19 cellular contexts compared by ENCODE assay signal in the genomic region with DNA sequence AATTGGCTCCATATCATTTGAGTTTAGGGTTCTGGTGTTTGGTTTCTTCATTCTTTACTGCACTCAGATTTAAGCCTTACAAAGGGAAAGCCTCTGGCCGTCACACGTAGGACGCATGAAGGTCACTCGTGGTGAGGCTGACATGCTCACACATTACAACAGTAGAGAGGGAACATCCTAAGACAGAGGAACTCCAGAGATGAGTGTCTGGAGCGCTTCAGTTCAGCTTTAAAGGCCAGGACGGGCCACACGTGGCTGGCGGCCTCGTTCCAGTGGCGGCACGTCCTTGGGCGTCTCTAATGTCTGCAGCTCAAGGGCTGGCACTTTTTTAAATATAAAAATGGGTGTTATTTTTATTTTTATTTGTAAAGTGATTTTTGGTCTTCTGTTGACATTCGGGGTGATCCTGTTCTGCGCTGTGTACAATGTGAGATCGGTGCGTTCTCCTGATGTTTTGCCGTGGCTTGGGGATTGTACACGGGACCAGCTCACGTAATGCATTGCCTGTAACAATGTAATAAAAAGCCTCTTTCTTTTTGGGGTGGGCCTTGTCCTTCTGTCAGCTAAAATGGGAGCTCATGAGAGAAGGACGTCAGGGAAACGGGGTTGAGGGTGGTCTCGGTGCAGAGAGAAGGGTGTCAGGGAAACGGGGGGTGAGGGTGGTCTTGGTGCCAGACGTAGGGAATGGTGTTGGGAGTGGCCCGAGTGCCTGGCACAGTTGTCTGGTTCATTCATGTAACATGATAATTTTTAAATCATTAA. TPM values are rescaled to one million over a fixed set of nuclear protein-coding genes. Genes with fewer than 3 reads are reported as not detected.
"Had no signal": no experiment of that assay in that cellular context is flagged by ENCODE, and none has a peak within 500 bp of the region (broad histone marks: within the 10 kb centered on the region; RNA-seq: fewer than 3 reads in every experiment).

No MANE protein-coding gene starts in this region.

- H3K4me3 Mint-ChIP-seq: activated CD4-positive, alpha-beta T cell treated with anti-CD3 and anti-CD28 coated beads, Interleukin-2, amount 10 ng/mL, durations not matched to agents 7 days and 5 days; activated naive CD8-positive, alpha-beta T cell treated with anti-CD3 and anti-CD28 coated beads, Interleukin-2, amount 10 ng/mL, durations not matched to agents 7 days and 5 days; naive thymus-derived CD8-positive, alpha-beta T cell; stimulated activated naive CD8-positive, alpha-beta T cell treated with anti-CD3 and anti-CD28 coated beads, Interleukin-15, Interleukin-2, amounts not matched to agents 100 ng/mL and 50 ng/mL, for 24 hours; T-helper 2 cell treated with Interferon-gamma antibody and Interleukin-4, amounts not matched to agents 5 μg/mL and 100 μg/mL, for 36 hours had no signal

- H3K9me3 Mint-ChIP-seq: activated CD4-positive, alpha-beta T cell treated with anti-CD3 and anti-CD28 coated beads, Interleukin-2, amount 10 ng/mL, durations not matched to agents 7 days and 5 days; activated naive CD8-positive, alpha-beta T cell treated with anti-CD3 and anti-CD28 coated beads, Interleukin-2, amount 10 ng/mL, durations not matched to agents 7 days and 5 days; naive thymus-derived CD8-positive, alpha-beta T cell; stimulated activated naive CD8-positive, alpha-beta T cell treated with anti-CD3 and anti-CD28 coated beads, Interleukin-15, Interleukin-2, amounts not matched to agents 100 ng/mL and 50 ng/mL, for 24 hours; T-helper 2 cell treated with Interferon-gamma antibody and Interleukin-4, amounts not matched to agents 5 μg/mL and 100 μg/mL, for 36 hours had no signal

- FAIRE-seq: bronchial epithelial cell, endometrium, keratinocyte, small intestine had no signal

- ATAC-seq: naive thymus-derived CD8-positive, alpha-beta T cell had no signal

- H3K27me3 Mint-ChIP-seq: activated CD4-positive, alpha-beta T cell treated with anti-CD3 and anti-CD28 coated beads, Interleukin-2, amount 10 ng/mL, durations not matched to agents 7 days and 5 days; naive thymus-derived CD8-positive, alpha-beta T cell; stimulated activated naive CD8-positive, alpha-beta T cell treated with anti-CD3 and anti-CD28 coated beads, Interleukin-15, Interleukin-2, amounts not matched to agents 100 ng/mL and 50 ng/mL, for 24 hours had no signal

- H3K4me1 ChIP-seq: left lung, upper lobe of left lung had no signal

- DNase-seq: activated CD4-positive, alpha-beta T cell treated with anti-CD3 and anti-CD28 coated beads, Interleukin-2, amount 10 ng/mL, durations not matched to agents 7 days and 5 days; activated CD8-positive, alpha-beta memory T cell treated with anti-CD3 and anti-CD28 coated beads for 24 hours; activated gamma-delta T cell treated with Interleukin-2 at 50 U/mL for 16 hours; activated naive CD8-positive, alpha-beta T cell treated with anti-CD3 and anti-CD28 coated beads, Interleukin-2, amount 10 ng/mL, durations not matched to agents 7 days and 5 days; hippocampal formation; mesenchymal stem cell; naive thymus-derived CD8-positive, alpha-beta T cell; small intestine; stimulated activated CD4-positive, alpha-beta T cell treated with anti-CD3 and anti-CD28 coated beads, Interleukin-4, amount 100 ng/mL, for 4 hours; stimulated activated CD8-positive, alpha-beta memory T cell treated with anti-CD3 and anti-CD28 coated beads, Interleukin-4, amount 100 ng/mL, for 48 hours; SW 1271; upper lobe of left lung had no signal

- H3K4me1 Mint-ChIP-seq: activated CD4-positive, alpha-beta T cell treated with anti-CD3 and anti-CD28 coated beads, Interleukin-2, amount 10 ng/mL, durations not matched to agents 7 days and 5 days; activated naive CD8-positive, alpha-beta T cell treated with anti-CD3 and anti-CD28 coated beads, Interleukin-2, amount 10 ng/mL, durations not matched to agents 7 days and 5 days had no signal

- H3K27ac Mint-ChIP-seq: activated CD4-positive, alpha-beta T cell treated with anti-CD3 and anti-CD28 coated beads, Interleukin-2, amount 10 ng/mL, durations not matched to agents 7 days and 5 days; activated naive CD8-positive, alpha-beta T cell treated with anti-CD3 and anti-CD28 coated beads, Interleukin-2, amount 10 ng/mL, durations not matched to agents 7 days and 5 days; stimulated activated naive CD8-positive, alpha-beta T cell treated with anti-CD3 and anti-CD28 coated beads, Interleukin-15, Interleukin-2, amounts not matched to agents 100 ng/mL and 50 ng/mL, for 24 hours; T-helper 2 cell treated with Interferon-gamma antibody and Interleukin-4, amounts not matched to agents 5 μg/mL and 100 μg/mL, for 36 hours had no signal

- H3K27me3 ChIP-seq: esophagus muscularis mucosa, left lung, upper lobe of left lung had no signal

- H3K4me3 ChIP-seq: esophagus muscularis mucosa, left lung, upper lobe of left lung had no signal

- H3K27ac ChIP-seq: esophagus muscularis mucosa, left lung, upper lobe of left lung had no signal

- H3K9me3 ChIP-seq: esophagus muscularis mucosa, left lung, upper lobe of left lung had no signal

RNA-seq across cellular contexts. Expression of gene GRTP1, which starts 40.9 kb away (rescaled TPM):
- total RNA-seq: activated naive CD8-positive, alpha-beta T cell treated with anti-CD3 and anti-CD28 coated beads, Interleukin-2, amount 10 ng/mL, durations not matched to agents 7 days and 5 days; naive thymus-derived CD8-positive, alpha-beta T cell had no signal
